In the genomic region with DNA sequence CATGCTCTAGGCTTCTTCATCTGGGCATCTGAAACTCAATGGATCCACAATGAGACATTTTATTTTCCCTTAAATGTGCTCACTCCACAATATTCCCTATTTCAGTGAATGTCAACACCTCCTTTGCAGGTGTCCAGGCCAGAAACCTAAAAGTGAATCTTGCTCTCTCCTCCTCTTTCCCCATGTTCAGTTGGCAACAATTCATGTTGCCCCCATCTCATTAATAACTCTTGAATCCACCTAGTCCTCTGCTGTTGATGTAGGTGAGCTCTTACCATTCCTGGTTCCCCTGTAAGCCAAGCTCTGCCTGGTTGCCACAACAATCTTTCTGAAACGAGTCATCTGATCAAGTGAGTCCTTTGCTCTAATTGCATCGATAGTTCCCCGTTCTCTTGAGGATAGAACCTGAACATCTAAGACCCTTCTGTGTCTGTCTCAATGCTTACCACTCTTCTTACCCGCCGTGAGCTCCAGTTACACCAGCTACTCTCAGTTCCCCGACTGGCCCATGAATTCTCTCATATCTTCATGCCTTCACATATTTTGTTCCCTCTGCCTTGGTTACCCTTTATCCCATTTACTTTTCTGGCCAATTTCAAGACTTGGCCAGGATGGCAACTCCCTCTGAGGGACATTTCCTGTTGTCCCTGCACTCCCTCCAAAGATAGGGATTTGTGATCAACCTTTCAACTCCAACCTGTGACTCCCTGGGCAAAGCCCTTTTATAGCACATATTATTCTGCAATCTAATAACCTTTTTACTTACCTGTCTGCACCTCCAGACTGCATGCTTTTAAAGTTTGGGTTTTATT, we compare ENCODE assay signal across 1 cellular context.
TF ChIP-seq lines count a peak whose summit lies in the region.

No MANE protein-coding gene starts in this region.

TF ChIP-seq in HepG2, 621 proteins besides CTCF, POLR2A, EP300 and RAD21 (continued from another document):
- TF ChIP-seq HNRNPLL (IDR thresholded peaks at IDR 0.05; ENCODE audit: low read depth, low read length, poor library complexity, severe bottlenecking) (no peak), PHF8 (CRISPR knock-in tag; IDR thresholded peaks at IDR 0.05) (no peak), ELF1 (CRISPR knock-in tag; IDR thresholded peaks at IDR 0.05) (no peak), FOXO1 (CRISPR knock-in tag; IDR thresholded peaks at IDR 0.05) (no peak), FOXP1 (IDR thresholded peaks at IDR 0.05) (no peak), FOXP1 (CRISPR knock-in tag; IDR thresholded peaks at IDR 0.05) (no peak), RFX3 (CRISPR knock-in tag; IDR thresholded peaks at IDR 0.05) (no peak), ZBTB3 (CRISPR knock-in tag; IDR thresholded peaks at IDR 0.05; ENCODE audit: borderline replicate concordance, low read depth) (no peak), ETV5 (CRISPR knock-in tag; IDR thresholded peaks at IDR 0.05; ENCODE audit: borderline replicate concordance) (no peak; the same call in 1 of the 2 replicates), ZNF557 (CRISPR knock-in tag; IDR thresholded peaks at IDR 0.05) (no peak), MED1 (CRISPR knock-in tag; IDR thresholded peaks at IDR 0.05) (0 out of 2 replicates have a peak, but pooled peaks have one; percentile 25), ZNF546 (CRISPR knock-in tag; conservative IDR thresholded peaks at IDR 0.05) (no peak), YY1 (IDR thresholded peaks at IDR 0.05; ENCODE audit: insufficient read depth, insufficient replicate concordance, low read depth, low read length) (no peak), ZNF431 (CRISPR knock-in tag; IDR thresholded peaks at IDR 0.05; ENCODE audit: borderline replicate concordance, low read depth) (no peak), POLR2AphosphoS5 (IDR thresholded peaks at IDR 0.05; ENCODE audit: low read depth, low read length) (peak; percentile 28; the same call in 1 of the 2 replicates), ZNF652 (CRISPR knock-in tag; IDR thresholded peaks at IDR 0.05; ENCODE audit: borderline replicate concordance, low read depth) (no peak), FIP1L1 (IDR thresholded peaks at IDR 0.05; ENCODE audit: borderline replicate concordance, insufficient read depth, low read depth, low read length) (no peak), ZNF570 (CRISPR knock-in tag; IDR thresholded peaks at IDR 0.05; ENCODE audit: borderline replicate concordance) (no peak), POLR2AphosphoS2 (IDR thresholded peaks at IDR 0.05; ENCODE audit: low read depth, low read length) (no peak; the same call in 1 of the 2 replicates), ARNT2 (CRISPR knock-in tag; IDR thresholded peaks at IDR 0.05; ENCODE audit: low read depth) (no peak), IKZF4 (CRISPR knock-in tag; IDR thresholded peaks at IDR 0.05; ENCODE audit: borderline replicate concordance, low read depth, not compliant biosample characterization) (no peak), ZNF841 (CRISPR knock-in tag; IDR thresholded peaks at IDR 0.05; ENCODE audit: borderline replicate concordance) (no peak)
- TF ChIP-seq, protein P1, sequence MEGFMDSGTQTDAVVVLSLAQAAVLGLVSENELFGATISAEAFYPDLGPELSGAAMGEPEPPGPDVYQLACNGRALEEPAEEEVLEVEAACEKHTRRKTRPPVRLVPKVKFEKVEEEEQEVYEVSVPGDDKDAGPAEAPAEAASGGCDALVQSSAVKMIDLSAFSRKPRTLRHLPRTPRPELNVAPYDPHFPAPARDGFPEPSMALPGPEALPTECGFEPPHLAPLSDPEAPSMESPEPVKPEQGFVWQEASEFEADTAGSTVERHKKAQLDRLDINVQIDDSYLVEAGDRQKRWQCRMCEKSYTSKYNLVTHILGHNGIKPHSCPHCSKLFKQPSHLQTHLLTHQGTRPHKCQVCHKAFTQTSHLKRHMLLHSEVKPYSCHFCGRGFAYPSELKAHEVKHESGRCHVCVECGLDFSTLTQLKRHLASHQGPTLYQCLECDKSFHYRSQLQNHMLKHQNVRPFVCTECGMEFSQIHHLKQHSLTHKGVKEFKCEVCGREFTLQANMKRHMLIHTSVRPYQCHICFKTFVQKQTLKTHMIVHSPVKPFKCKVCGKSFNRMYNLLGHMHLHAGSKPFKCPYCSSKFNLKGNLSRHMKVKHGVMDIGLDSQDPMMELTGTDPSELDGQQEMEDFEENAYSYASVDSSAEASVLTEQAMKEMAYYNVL (CRISPR knock-in tag; IDR thresholded peaks at IDR 0.05; ENCODE audit: borderline replicate concordance) = no peak
- TF ChIP-seq, protein P2, sequence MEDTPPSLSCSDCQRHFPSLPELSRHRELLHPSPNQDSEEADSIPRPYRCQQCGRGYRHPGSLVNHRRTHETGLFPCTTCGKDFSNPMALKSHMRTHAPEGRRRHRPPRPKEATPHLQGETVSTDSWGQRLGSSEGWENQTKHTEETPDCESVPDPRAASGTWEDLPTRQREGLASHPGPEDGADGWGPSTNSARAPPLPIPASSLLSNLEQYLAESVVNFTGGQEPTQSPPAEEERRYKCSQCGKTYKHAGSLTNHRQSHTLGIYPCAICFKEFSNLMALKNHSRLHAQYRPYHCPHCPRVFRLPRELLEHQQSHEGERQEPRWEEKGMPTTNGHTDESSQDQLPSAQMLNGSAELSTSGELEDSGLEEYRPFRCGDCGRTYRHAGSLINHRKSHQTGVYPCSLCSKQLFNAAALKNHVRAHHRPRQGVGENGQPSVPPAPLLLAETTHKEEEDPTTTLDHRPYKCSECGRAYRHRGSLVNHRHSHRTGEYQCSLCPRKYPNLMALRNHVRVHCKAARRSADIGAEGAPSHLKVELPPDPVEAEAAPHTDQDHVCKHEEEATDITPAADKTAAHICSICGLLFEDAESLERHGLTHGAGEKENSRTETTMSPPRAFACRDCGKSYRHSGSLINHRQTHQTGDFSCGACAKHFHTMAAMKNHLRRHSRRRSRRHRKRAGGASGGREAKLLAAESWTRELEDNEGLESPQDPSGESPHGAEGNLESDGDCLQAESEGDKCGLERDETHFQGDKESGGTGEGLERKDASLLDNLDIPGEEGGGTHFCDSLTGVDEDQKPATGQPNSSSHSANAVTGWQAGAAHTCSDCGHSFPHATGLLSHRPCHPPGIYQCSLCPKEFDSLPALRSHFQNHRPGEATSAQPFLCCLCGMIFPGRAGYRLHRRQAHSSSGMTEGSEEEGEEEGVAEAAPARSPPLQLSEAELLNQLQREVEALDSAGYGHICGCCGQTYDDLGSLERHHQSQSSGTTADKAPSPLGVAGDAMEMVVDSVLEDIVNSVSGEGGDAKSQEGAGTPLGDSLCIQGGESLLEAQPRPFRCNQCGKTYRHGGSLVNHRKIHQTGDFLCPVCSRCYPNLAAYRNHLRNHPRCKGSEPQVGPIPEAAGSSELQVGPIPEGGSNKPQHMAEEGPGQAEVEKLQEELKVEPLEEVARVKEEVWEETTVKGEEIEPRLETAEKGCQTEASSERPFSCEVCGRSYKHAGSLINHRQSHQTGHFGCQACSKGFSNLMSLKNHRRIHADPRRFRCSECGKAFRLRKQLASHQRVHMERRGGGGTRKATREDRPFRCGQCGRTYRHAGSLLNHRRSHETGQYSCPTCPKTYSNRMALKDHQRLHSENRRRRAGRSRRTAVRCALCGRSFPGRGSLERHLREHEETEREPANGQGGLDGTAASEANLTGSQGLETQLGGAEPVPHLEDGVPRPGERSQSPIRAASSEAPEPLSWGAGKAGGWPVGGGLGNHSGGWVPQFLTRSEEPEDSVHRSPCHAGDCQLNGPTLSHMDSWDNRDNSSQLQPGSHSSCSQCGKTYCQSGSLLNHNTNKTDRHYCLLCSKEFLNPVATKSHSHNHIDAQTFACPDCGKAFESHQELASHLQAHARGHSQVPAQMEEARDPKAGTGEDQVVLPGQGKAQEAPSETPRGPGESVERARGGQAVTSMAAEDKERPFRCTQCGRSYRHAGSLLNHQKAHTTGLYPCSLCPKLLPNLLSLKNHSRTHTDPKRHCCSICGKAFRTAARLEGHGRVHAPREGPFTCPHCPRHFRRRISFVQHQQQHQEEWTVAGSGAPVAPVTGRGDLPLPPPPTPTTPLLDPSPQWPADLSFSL (CRISPR knock-in tag; IDR thresholded peaks at IDR 0.05) = no peak
- TF ChIP-seq, protein P3, sequence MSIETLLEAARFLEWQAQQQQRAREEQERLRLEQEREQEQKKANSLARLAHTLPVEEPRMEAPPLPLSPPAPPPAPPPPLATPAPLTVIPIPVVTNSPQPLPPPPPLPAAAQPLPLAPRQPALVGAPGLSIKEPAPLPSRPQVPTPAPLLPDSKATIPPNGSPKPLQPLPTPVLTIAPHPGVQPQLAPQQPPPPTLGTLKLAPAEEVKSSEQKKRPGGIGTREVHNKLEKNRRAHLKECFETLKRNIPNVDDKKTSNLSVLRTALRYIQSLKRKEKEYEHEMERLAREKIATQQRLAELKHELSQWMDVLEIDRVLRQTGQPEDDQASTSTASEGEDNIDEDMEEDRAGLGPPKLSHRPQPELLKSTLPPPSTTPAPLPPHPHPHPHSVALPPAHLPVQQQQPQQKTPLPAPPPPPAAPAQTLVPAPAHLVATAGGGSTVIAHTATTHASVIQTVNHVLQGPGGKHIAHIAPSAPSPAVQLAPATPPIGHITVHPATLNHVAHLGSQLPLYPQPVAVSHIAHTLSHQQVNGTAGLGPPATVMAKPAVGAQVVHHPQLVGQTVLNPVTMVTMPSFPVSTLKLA (IDR thresholded peaks at IDR 0.05) = no peak
- TF ChIP-seq, protein P4, sequence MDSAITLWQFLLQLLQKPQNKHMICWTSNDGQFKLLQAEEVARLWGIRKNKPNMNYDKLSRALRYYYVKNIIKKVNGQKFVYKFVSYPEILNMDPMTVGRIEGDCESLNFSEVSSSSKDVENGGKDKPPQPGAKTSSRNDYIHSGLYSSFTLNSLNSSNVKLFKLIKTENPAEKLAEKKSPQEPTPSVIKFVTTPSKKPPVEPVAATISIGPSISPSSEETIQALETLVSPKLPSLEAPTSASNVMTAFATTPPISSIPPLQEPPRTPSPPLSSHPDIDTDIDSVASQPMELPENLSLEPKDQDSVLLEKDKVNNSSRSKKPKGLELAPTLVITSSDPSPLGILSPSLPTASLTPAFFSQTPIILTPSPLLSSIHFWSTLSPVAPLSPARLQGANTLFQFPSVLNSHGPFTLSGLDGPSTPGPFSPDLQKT (CRISPR knock-in tag; IDR thresholded peaks at IDR 0.05; ENCODE audit: borderline replicate concordance) = no peak
- TF ChIP-seq, protein P5, sequence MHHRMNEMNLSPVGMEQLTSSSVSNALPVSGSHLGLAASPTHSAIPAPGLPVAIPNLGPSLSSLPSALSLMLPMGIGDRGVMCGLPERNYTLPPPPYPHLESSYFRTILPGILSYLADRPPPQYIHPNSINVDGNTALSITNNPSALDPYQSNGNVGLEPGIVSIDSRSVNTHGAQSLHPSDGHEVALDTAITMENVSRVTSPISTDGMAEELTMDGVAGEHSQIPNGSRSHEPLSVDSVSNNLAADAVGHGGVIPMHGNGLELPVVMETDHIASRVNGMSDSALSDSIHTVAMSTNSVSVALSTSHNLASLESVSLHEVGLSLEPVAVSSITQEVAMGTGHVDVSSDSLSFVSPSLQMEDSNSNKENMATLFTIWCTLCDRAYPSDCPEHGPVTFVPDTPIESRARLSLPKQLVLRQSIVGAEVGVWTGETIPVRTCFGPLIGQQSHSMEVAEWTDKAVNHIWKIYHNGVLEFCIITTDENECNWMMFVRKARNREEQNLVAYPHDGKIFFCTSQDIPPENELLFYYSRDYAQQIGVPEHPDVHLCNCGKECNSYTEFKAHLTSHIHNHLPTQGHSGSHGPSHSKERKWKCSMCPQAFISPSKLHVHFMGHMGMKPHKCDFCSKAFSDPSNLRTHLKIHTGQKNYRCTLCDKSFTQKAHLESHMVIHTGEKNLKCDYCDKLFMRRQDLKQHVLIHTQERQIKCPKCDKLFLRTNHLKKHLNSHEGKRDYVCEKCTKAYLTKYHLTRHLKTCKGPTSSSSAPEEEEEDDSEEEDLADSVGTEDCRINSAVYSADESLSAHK (CRISPR knock-in tag; IDR thresholded peaks at IDR 0.05; ENCODE audit: borderline replicate concordance) = no peak
